Comparison of ENCODE assay signal across 17 cellular contexts in the genomic region with DNA sequence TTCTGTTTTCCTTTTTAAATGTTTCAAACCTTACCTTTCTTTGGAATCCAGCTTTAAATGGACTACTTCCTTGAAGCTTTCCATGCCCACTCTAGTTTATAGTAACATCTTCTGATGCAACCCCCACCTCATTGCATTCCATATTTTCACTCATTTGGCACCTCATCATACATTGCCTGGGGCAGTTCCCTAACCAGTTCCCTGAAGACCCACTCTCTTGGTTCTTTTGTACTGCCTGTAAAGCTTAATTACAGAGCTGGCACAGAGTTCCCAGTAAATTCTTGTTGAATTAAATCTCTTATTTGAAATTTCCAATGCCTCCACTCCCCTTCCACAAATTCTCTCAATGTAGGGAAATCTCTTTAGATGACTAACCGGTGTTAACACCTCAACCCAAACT.
DNase-seq lines count a peak whose midpoint lies in the region; ATAC-seq and TF ChIP-seq lines count a peak whose summit lies in the region.
"Had no signal": no experiment of that assay in that cellular context is flagged by ENCODE, and none has a peak within 500 bp of the region (broad histone marks: within the 10 kb centered on the region; RNA-seq: fewer than 3 reads in every experiment).

No MANE protein-coding gene starts in this region.

- no peaks in the 10 kb centered on the region for H3K36me3 Mint-ChIP-seq in activated T-helper 17 cell treated with anti-CD3 and anti-CD28 coated beads, Interleukin-2, amount 50 U/mL, for 72 hours (ENCODE audit: low read depth)
- H3K36me3 Mint-ChIP-seq: CD4-positive, CD25-positive, alpha-beta regulatory T cell; stimulated activated naive B cell treated with anti-CD40 and anti-IgM and Interleukin-4, amounts not matched to agents 10 μg/mL and 1 μg/mL and 100 μg/mL, for 72 hours had no signal

- H3K4me1 Mint-ChIP-seq in activated T-helper 17 cell treated with anti-CD3 and anti-CD28 coated beads, Interleukin-2, amount 50 U/mL, for 72 hours = no peaks in the 10 kb centered on the region
- H3K4me1 Mint-ChIP-seq: CD4-positive, CD25-positive, alpha-beta regulatory T cell; stimulated activated naive B cell treated with anti-CD40 and anti-IgM and Interleukin-4, amounts not matched to agents 10 μg/mL and 1 μg/mL and 100 μg/mL, for 72 hours had no signal

- ATAC-seq in activated T-helper 17 cell treated with anti-CD3 and anti-CD28 coated beads, Interleukin-2, amount 50 U/mL, for 72 hours (replicated peaks) = no peak
- no peak for ATAC-seq in HG02763 (IDR thresholded peaks at IDR 0.05; ENCODE audit: unreplicated experiment)
- ATAC-seq: HCT116; stimulated activated naive B cell treated with anti-CD40 and anti-IgM and Interleukin-4, amounts not matched to agents 10 μg/mL and 1 μg/mL and 100 μg/mL, for 72 hours had no signal

- no peak for TF ChIP-seq CTCF in dorsolateral prefrontal cortex (IDR thresholded peaks at IDR 0.05 in 54 of 56, conservative IDR thresholded peaks at IDR 0.05 in 2 of 56; ENCODE audit: low read depth in 1 of 56, partially characterized antibody in 56 of 56)

- H3K9ac ChIP-seq in skeletal muscle satellite cell (ENCODE audit: low read depth, low read length) = no peak overlapping the region

- peak overlapping the region; percentile 53 for H3K4me2 ChIP-seq in skeletal muscle satellite cell (ENCODE audit: low read length)

- H3K27me3 ChIP-seq in dorsolateral prefrontal cortex (no peaks in the 10 kb centered on the region), skeletal muscle satellite cell (ENCODE audit: control insufficient read depth, insufficient read depth, low read length) (no peaks in the 10 kb centered on the region)

- H3K36me3 ChIP-seq in skeletal muscle satellite cell (ENCODE audit: insufficient read depth, low read length) = no peaks in the 10 kb centered on the region

- POLR2A ChIA-PET in HEK293T (lab: Yijun Ruan, JAX) = no interaction called here

- H3K9me3 Mint-ChIP-seq in activated T-helper 17 cell treated with anti-CD3 and anti-CD28 coated beads, Interleukin-2, amount 50 U/mL, for 72 hours = no peaks in the 10 kb centered on the region
- H3K9me3 Mint-ChIP-seq: activated naive CD4-positive, alpha-beta T cell treated with anti-CD3 and anti-CD28 coated beads for 36 hours; stimulated activated naive B cell treated with anti-CD40 and anti-IgM and Interleukin-4, amounts not matched to agents 10 μg/mL and 1 μg/mL and 100 μg/mL, for 72 hours had no signal

- no peak overlapping the region for H3K27ac Mint-ChIP-seq in activated T-helper 17 cell treated with anti-CD3 and anti-CD28 coated beads, Interleukin-2, amount 50 U/mL, for 72 hours
- H3K27ac Mint-ChIP-seq: activated naive CD4-positive, alpha-beta T cell treated with anti-CD3 and anti-CD28 coated beads for 36 hours; CD4-positive, CD25-positive, alpha-beta regulatory T cell; stimulated activated naive B cell treated with anti-CD40 and anti-IgM and Interleukin-4, amounts not matched to agents 10 μg/mL and 1 μg/mL and 100 μg/mL, for 72 hours had no signal

- intact Hi-C loops in dorsolateral prefrontal cortex (cut with DNase I) = no loop called here

- no peaks in the 10 kb centered on the region for H3K9me3 ChIP-seq in skeletal muscle satellite cell (replicated peaks; ENCODE audit: low read length)

- H3K4me3 ChIP-seq in dorsolateral prefrontal cortex (no peak overlapping the region), skeletal muscle satellite cell (ENCODE audit: low read length) (no peak overlapping the region)

- peaks cover 42% of the 10 kb centered on the region for H3K4me1 ChIP-seq in skeletal muscle satellite cell (ENCODE audit: control insufficient read depth, insufficient read depth, low read length)

- DNase-seq in COR-L47 (lab: John Stamatoyannopoulos, UW) = peak; percentile 10
- DNase-seq in NCI-H146 treated with DMSO at 0.1 percent for 48 hours (lab: John Stamatoyannopoulos, UW; ENCODE audit: unreplicated experiment) = peak; percentile 21
- no peak for DNase-seq in dorsolateral prefrontal cortex
- no peak for DNase-seq in HEK293T (ENCODE audit: extremely low spot score)
- no peak for DNase-seq in activated T-cell treated with anti-CD3 and anti-CD28 coated beads, Interleukin-2, amount 50 U/mL, for 1 hour
- DNase-seq: activated naive CD4-positive, alpha-beta T cell treated with anti-CD3 and anti-CD28 coated beads for 36 hours; CD4-positive, CD25-positive, alpha-beta regulatory T cell; GF-D8; MV-4-11; NCI-H510A; SHP77; stimulated activated CD4-positive, alpha-beta T cell treated with anti-CD3 and anti-CD28 coated beads, Interleukin-4, amount 100 ng/mL, for 1 hour; stimulated activated naive B cell treated with anti-CD40 and anti-IgM and Interleukin-4, amounts not matched to agents 10 μg/mL and 1 μg/mL and 100 μg/mL, for 72 hours had no signal

- CTCF ChIA-PET in HEK293T (lab: Yijun Ruan, JAX) = interaction anchor here (0.6 kb wide), 1 partner anchor 11 kb away, joined by 3 read pairs; no protein-coding TSS in a partner anchor

- H3K27ac ChIP-seq in dorsolateral prefrontal cortex = peak overlapping the region in 43 of 59 donors; percentile 5 to 79 (median 41)

- H3K4me3 Mint-ChIP-seq in activated T-helper 17 cell treated with anti-CD3 and anti-CD28 coated beads, Interleukin-2, amount 50 U/mL, for 72 hours = no peak overlapping the region
- H3K4me3 Mint-ChIP-seq: activated naive CD4-positive, alpha-beta T cell treated with anti-CD3 and anti-CD28 coated beads for 36 hours; CD4-positive, CD25-positive, alpha-beta regulatory T cell; stimulated activated naive B cell treated with anti-CD40 and anti-IgM and Interleukin-4, amounts not matched to agents 10 μg/mL and 1 μg/mL and 100 μg/mL, for 72 hours had no signal

- no peaks in the 10 kb centered on the region for H3K27me3 Mint-ChIP-seq in activated T-helper 17 cell treated with anti-CD3 and anti-CD28 coated beads, Interleukin-2, amount 50 U/mL, for 72 hours
- H3K27me3 Mint-ChIP-seq: stimulated activated naive B cell treated with anti-CD40 and anti-IgM and Interleukin-4, amounts not matched to agents 10 μg/mL and 1 μg/mL and 100 μg/mL, for 72 hours had no signal

TF ChIP-seq in HEK293T, 16 proteins besides CTCF, POLR2A, EP300 and RAD21:
- TF ChIP-seq, protein P1, sequence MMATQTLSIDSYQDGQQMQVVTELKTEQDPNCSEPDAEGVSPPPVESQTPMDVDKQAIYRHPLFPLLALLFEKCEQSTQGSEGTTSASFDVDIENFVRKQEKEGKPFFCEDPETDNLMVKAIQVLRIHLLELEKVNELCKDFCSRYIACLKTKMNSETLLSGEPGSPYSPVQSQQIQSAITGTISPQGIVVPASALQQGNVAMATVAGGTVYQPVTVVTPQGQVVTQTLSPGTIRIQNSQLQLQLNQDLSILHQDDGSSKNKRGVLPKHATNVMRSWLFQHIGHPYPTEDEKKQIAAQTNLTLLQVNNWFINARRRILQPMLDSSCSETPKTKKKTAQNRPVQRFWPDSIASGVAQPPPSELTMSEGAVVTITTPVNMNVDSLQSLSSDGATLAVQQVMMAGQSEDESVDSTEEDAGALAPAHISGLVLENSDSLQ (IDR thresholded peaks at IDR 0.05) = no peak
- TF ChIP-seq LEF1 (IDR thresholded peaks at IDR 0.05; ENCODE audit: borderline replicate concordance) (no peak), HDGF (IDR thresholded peaks at IDR 0.05; ENCODE audit: borderline replicate concordance) (no peak), ZNF384 (IDR thresholded peaks at IDR 0.05) (no peak), NFRKB (IDR thresholded peaks at IDR 0.05) (no peak), BHLHE40 (IDR thresholded peaks at IDR 0.05; ENCODE audit: borderline replicate concordance) (no peak), ELF4 (IDR thresholded peaks at IDR 0.05) (no peak), FOXK2 (IDR thresholded peaks at IDR 0.05) (no peak), TARDBP (IDR thresholded peaks at IDR 0.05) (no peak), CTBP1 (IDR thresholded peaks at IDR 0.05; ENCODE audit: borderline replicate concordance) (no peak), FOXM1 (IDR thresholded peaks at IDR 0.05; ENCODE audit: borderline replicate concordance) (no peak), ARNT (IDR thresholded peaks at IDR 0.05) (no peak), L3MBTL2 (conservative IDR thresholded peaks at IDR 0.05) (no peak), FOXA1 (IDR thresholded peaks at IDR 0.05) (no peak), SP1 (IDR thresholded peaks at IDR 0.05) (no peak), SUZ12 (IDR thresholded peaks at IDR 0.05) (no peak)

Comparison
In these comparisons a context has a peak if more than half of its experiments do, and no peak if none do; other contexts are left out.
1. DNase-seq: peak in COR-L47 (single experiment) and NCI-H146 treated with DMSO at 0.1 percent for 48 hours (single experiment); none in dorsolateral prefrontal cortex (0 of 10), HEK293T (single experiment) and activated T-cell treated with anti-CD3 and anti-CD28 coated beads, Interleukin-2, amount 50 U/mL, for 1 hour (single experiment).